In genomic region chr22:42685941-42686666, GRCh38 we compare ENCODE assay signal across 11 cellular contexts. TPM values are rescaled to one million over a fixed set of nuclear protein-coding genes. Genes with fewer than 3 reads are reported as not detected.
DNase-seq lines count a peak whose midpoint lies in the region; ATAC-seq, FAIRE-seq and TF ChIP-seq lines count a peak whose summit lies in the region.
"Had no signal": no experiment of that assay in that cellular context is flagged by ENCODE, and none has a peak within 500 bp of the region (broad histone marks: within the 10 kb centered on the region; RNA-seq: fewer than 3 reads in every experiment).

No MANE protein-coding gene starts in this region.

- H3F3A ChIP-seq in GM23338 (replicated peaks; ENCODE audit: low read depth) (no peaks in the 10 kb centered on the region), PC-9 (ENCODE audit: insufficient read depth, low read depth) (peaks cover 23% of the 10 kb centered on the region)

- no peak overlapping the region for H3K9ac ChIP-seq in endodermal cell (ENCODE audit: extremely low read depth, low read length, poor library complexity, severe bottlenecking)

- H2AFZ ChIP-seq in GM23338 (no peak overlapping the region), PC-9 (no peak overlapping the region)

- CTCF ChIA-PET in PC-9 (lab: Charles Lee), result no interaction called here

- DNase-seq in GM23338 (ENCODE audit: low spot score) (peak; percentile 18), PC-9 (peak in 1 of 2 experiments; percentile 58), heart right ventricle (peak; percentile 81 to 85), small intestine (peak; percentile 26), endodermal cell (no peak)
- no peak for DNase-seq in stimulated activated CD4-positive, alpha-beta T cell treated with anti-CD3 and anti-CD28 coated beads, Interleukin-4, amount 100 ng/mL, for 24 hours
- DNase-seq in activated T-cell treated with anti-CD3 and anti-CD28 coated beads, Interleukin-2, amount 50 U/mL, for 1 hour, result no peak
- DNase-seq: cortex of kidney, DMS53 had no signal

- H3K9me2 ChIP-seq in GM23338 (ENCODE audit: insufficient read depth) (no peaks in the 10 kb centered on the region), PC-9 (ENCODE audit: insufficient read depth) (no peaks in the 10 kb centered on the region)

- H3K27ac ChIP-seq in GM23338 (ENCODE audit: low read depth) (no peak overlapping the region), PC-9 (no peak overlapping the region), heart right ventricle (peak overlapping the region; percentile 71 to 96 (median 92)), small intestine (ENCODE audit: low read depth in 1 of 2, low read length in 1 of 2) (peak overlapping the region in 1 of 2 donors; percentile 2), endodermal cell (ENCODE audit: low read depth, low read length) (no peak overlapping the region)

- POLR2A ChIA-PET in PC-9 (lab: Charles Lee; ENCODE audit: unreplicated experiment), result interaction anchor here (0.5 to 0.6 kb wide), 2 partner anchors 68 to 327 kb away, joined by 3 to 8 read pairs; no protein-coding TSS in a partner anchor

- no peak for TF ChIP-seq CTCF in GM23338 (conservative IDR thresholded peaks at IDR 0.05; ENCODE audit: low read depth in 2 of 2)
- TF ChIP-seq CTCF in PC-9 (conservative IDR thresholded peaks at IDR 0.05), result no peak
- peak in 4 of 9 donors; percentile 7 to 46 (median 42) for TF ChIP-seq CTCF in heart right ventricle (IDR thresholded peaks at IDR 0.05)
- TF ChIP-seq CTCF in endodermal cell (conservative IDR thresholded peaks at IDR 0.05), result no peak

- H3K36me3 ChIP-seq in GM23338 (ENCODE audit: insufficient read depth) (no peaks in the 10 kb centered on the region; the same call in 1 of the 2 replicates), PC-9 (ENCODE audit: low read depth) (no peaks in the 10 kb centered on the region), heart right ventricle (peaks cover 0 to 17% (median 0%) of the 10 kb centered on the region in 9 donors), small intestine (ENCODE audit: control insufficient read depth in 2 of 2, insufficient read depth in 2 of 2, low read length in 2 of 2) (no peaks in the 10 kb centered on the region), endodermal cell (ENCODE audit: control insufficient read depth, insufficient read depth, low read length) (no peaks in the 10 kb centered on the region)

- no peaks in the 10 kb centered on the region for H3K79me2 ChIP-seq in GM23338 (replicated peaks; ENCODE audit: insufficient read depth)
- H3K79me2 ChIP-seq in PC-9 (ENCODE audit: low read depth), result no peaks in the 10 kb centered on the region

- 19 to 26% methylated on average over 5 of the region's 5 CpGs for WGBS in heart right ventricle, 2 donors
- 24 to 28% (median 26%) methylated on average over 5 of the region's 5 CpGs for WGBS in small intestine, 3 donors
- WGBS in endodermal cell (ENCODE audit: insufficient coverage in 1 of 2, insufficient read length in 1 of 2), 2 experiments, result 71 to 81% methylated on average over 3 to 5 of the region's 5 CpGs

- H3K4me1 Mint-ChIP-seq in GM23338, result peaks cover 14% of the 10 kb centered on the region
- H3K4me1 Mint-ChIP-seq in endodermal cell, result peaks cover 9% of the 10 kb centered on the region
- H3K4me1 Mint-ChIP-seq: activated T-helper 17 cell treated with anti-CD3 and anti-CD28 coated beads, Interleukin-2, amount 50 U/mL, for 72 hours had no signal

- intact Hi-C loops in PC-9 (cut with micrococcal nuclease; ENCODE audit: unreplicated experiment), result loop anchor here (5.0 kb wide), 1 partner anchor 56 kb away; no protein-coding TSS in a partner anchor
- intact Hi-C loops in heart right ventricle (cut with DNase I), result no loop called here

- H3K4me1 ChIP-seq in GM23338 (ENCODE audit: insufficient read depth) (peaks cover 8% of the 10 kb centered on the region), PC-9 (replicated peaks; ENCODE audit: insufficient read depth) (peaks cover 42% of the 10 kb centered on the region), heart right ventricle (peaks cover 69 to 100% (median 91%) of the 10 kb centered on the region in 9 donors), small intestine (ENCODE audit: control insufficient read depth in 2 of 2, insufficient read depth in 1 of 2, low read depth in 1 of 2, low read length in 1 of 2) (peaks cover 4 to 11% of the 10 kb centered on the region in 2 donors), endodermal cell (ENCODE audit: control insufficient read depth, insufficient read depth, low read length) (peaks cover 9% of the 10 kb centered on the region)

- H3K27me3 Mint-ChIP-seq in GM23338 (ENCODE audit: insufficient read depth, low read depth, poor library complexity) (peaks cover 5% of the 10 kb centered on the region), endodermal cell (ENCODE audit: insufficient read depth) (peaks cover 8% of the 10 kb centered on the region)
- H3K27me3 Mint-ChIP-seq: activated T-helper 17 cell treated with anti-CD3 and anti-CD28 coated beads, Interleukin-2, amount 50 U/mL, for 72 hours had no signal

- no peak overlapping the region for H3K4me3 ChIP-seq in GM23338
- H3K4me3 ChIP-seq in PC-9, result no peak overlapping the region
- H3K4me3 ChIP-seq in heart right ventricle, result no peak overlapping the region
- H3K4me3 ChIP-seq in small intestine (ENCODE audit: low read depth in 1 of 2, low read length in 2 of 2), result no peak overlapping the region
- no peak overlapping the region for H3K4me3 ChIP-seq in endodermal cell (ENCODE audit: low read length)

- no peaks in the 10 kb centered on the region for H4K20me1 ChIP-seq in GM23338 (replicated peaks; ENCODE audit: insufficient read depth)
- H4K20me1 ChIP-seq in PC-9 (ENCODE audit: insufficient read depth), result no peaks in the 10 kb centered on the region

- BruUV-seq in PC-9 (replicated peaks; lab: Mats Ljungman, UMichigan), result no TSS peak

- H3K4me3 Mint-ChIP-seq in GM23338 (no peak overlapping the region), endodermal cell (no peak overlapping the region)
- H3K4me3 Mint-ChIP-seq: activated T-helper 17 cell treated with anti-CD3 and anti-CD28 coated beads, Interleukin-2, amount 50 U/mL, for 72 hours had no signal

- H3K36me3 Mint-ChIP-seq in GM23338 (ENCODE audit: low read depth), result no peaks in the 10 kb centered on the region
- H3K36me3 Mint-ChIP-seq in endodermal cell (ENCODE audit: low read depth), result no peaks in the 10 kb centered on the region

- H3K27me3 ChIP-seq in GM23338 (ENCODE audit: insufficient read depth), result no peaks in the 10 kb centered on the region
- H3K27me3 ChIP-seq in PC-9 (ENCODE audit: insufficient read depth, low read depth), result no peaks in the 10 kb centered on the region
- no peaks in the 10 kb centered on the region for H3K27me3 ChIP-seq in heart right ventricle
- H3K27me3 ChIP-seq in small intestine (ENCODE audit: control insufficient read depth in 2 of 2, insufficient read depth in 2 of 2, low read length in 2 of 2), result no peaks in the 10 kb centered on the region
- H3K27me3 ChIP-seq in endodermal cell (ENCODE audit: control insufficient read depth, insufficient read depth, low read length, poor library complexity, severe bottlenecking), result no peaks in the 10 kb centered on the region

- H3K27ac Mint-ChIP-seq in GM23338 (no peak overlapping the region), endodermal cell (no peak overlapping the region)
- H3K27ac Mint-ChIP-seq: activated T-helper 17 cell treated with anti-CD3 and anti-CD28 coated beads, Interleukin-2, amount 50 U/mL, for 72 hours had no signal

- FAIRE-seq in small intestine (lab: Jason Lieb, UNC), result no peak

- no peaks in the 10 kb centered on the region for H3K9me3 Mint-ChIP-seq in GM23338
- H3K9me3 Mint-ChIP-seq in endodermal cell, result no peaks in the 10 kb centered on the region
- H3K9me3 Mint-ChIP-seq: activated T-helper 17 cell treated with anti-CD3 and anti-CD28 coated beads, Interleukin-2, amount 50 U/mL, for 72 hours had no signal

- H3K4me2 ChIP-seq in GM23338 (no peak overlapping the region), PC-9 (peak overlapping the region; percentile 7; the same call in 1 of the 2 replicates)

- ATAC-seq in GM23338 (peak; percentile 33), heart right ventricle (peak; percentile 18 to 72 (median 53)), GM19324 (IDR thresholded peaks at IDR 0.05; ENCODE audit: low FRiP score, unreplicated experiment) (no peak)
- ATAC-seq: activated T-helper 17 cell treated with anti-CD3 and anti-CD28 coated beads, Interleukin-2, amount 50 U/mL, for 72 hours had no signal

- no peaks in the 10 kb centered on the region for H3K9me3 ChIP-seq in PC-9 (ENCODE audit: insufficient read depth, low read depth)
- H3K9me3 ChIP-seq in heart right ventricle, result no peaks in the 10 kb centered on the region
- H3K9me3 ChIP-seq in small intestine (ENCODE audit: control insufficient read depth, low read depth), result no peaks in the 10 kb centered on the region
- H3K9me3 ChIP-seq in endodermal cell (ENCODE audit: control insufficient read depth, low read length), result no peaks in the 10 kb centered on the region

TF ChIP-seq in GM23338, 12 proteins besides CTCF, POLR2A, EP300 and RAD21 (continues in another document):
- TF ChIP-seq NANOG (IDR thresholded peaks at IDR 0.05; ENCODE audit: borderline replicate concordance), result no peak

RNA-seq across cellular contexts. Expression of gene A4GALT, which starts 34.6 kb away (rescaled TPM):
- 12.7 and 16.2 TPM in 2 replicates for total RNA-seq in GM23338 (2014; rRNA removed; shearing (Covaris generic))
- polyA plus RNA-seq in GM23338 (2016; fragmentation: Nextera tagmentation; extraction: Ambion mirVana), result 7.0 and 8.9 TPM in 2 replicates
- 17.1 and 19.3 TPM in 2 replicates for total RNA-seq in PC-9 (2021)
- 100 to 1,000 TPM in 2 of 10 donors, 10 to 100 TPM in 8; 61.4 to 123 (median 80.6) TPM for total RNA-seq in heart right ventricle
- polyA plus RNA-seq in heart right ventricle, result 100 to 1,000 TPM in 1 of 2 donors, 10 to 100 TPM in 1; 95.0 to 167 TPM
- 10 to 100 TPM in 1 of 3 donors, 1 to 10 TPM in 2; 1.1 to 23.0 (median 3.2) TPM for polyA plus RNA-seq in small intestine
- total RNA-seq in endodermal cell, result 1 to 10 TPM; 5.3 to 7.7 TPM
- 2.0 TPM for polyA plus RNA-seq in endodermal cell (2013, experiment 1 of 2)
- 1.7 TPM for polyA plus RNA-seq in endodermal cell (2013, experiment 2 of 2)

RNA-seq across cellular contexts. Expression of gene CYB5R3, which starts 36.9 kb away (rescaled TPM):
- 66.4 and 76.2 TPM in 2 replicates for total RNA-seq in GM23338 (2014; rRNA removed; shearing (Covaris generic))
- polyA plus RNA-seq in GM23338 (2016; fragmentation: Nextera tagmentation; extraction: Ambion mirVana) (66.8 and 76.9 TPM in 2 replicates), heart right ventricle (100 to 1,000 TPM in 1 of 2 donors, 10 to 100 TPM in 1; 91.9 to 303 TPM), small intestine (100 to 1,000 TPM in 2 of 3 donors, 10 to 100 TPM in 1; 70.0 to 136 (median 101) TPM)
- total RNA-seq in PC-9 (2021) (97.6 and 106 TPM in 2 replicates), heart right ventricle (100 to 1,000 TPM; 261 to 633 (median 312) TPM), endodermal cell (10 to 100 TPM; 89.5 to 92.4 TPM)
- 120 TPM for polyA plus RNA-seq in endodermal cell (2013, experiment 1 of 2)
- 109 TPM for polyA plus RNA-seq in endodermal cell (2013, experiment 2 of 2)

RNA-seq across cellular contexts. Expression of gene ATP5MGL, which starts 45.7 kb away (rescaled TPM):
- not detected in 2 replicates for total RNA-seq in GM23338 (2014; rRNA removed; shearing (Covaris generic))
- polyA plus RNA-seq in GM23338 (2016; fragmentation: Nextera tagmentation; extraction: Ambion mirVana), result 0.30 and 0.53 TPM in 2 replicates
- total RNA-seq in PC-9 (2021), result 0.79 and 1.1 TPM in 2 replicates
- total RNA-seq in heart right ventricle, result 1 to 10 TPM in 1 of 10 donors, under 1 TPM in 9; 0.32 to 1.2 (median 0.50) TPM
- not detected for polyA plus RNA-seq in heart right ventricle
- under 1 TPM in 1 of 3 donors, not detected in 2; 0.10 TPM for polyA plus RNA-seq in small intestine
- 1 to 10 TPM in 1 of 2 donors, under 1 TPM in 1; 0.46 to 1.8 TPM for total RNA-seq in endodermal cell
- not detected for polyA plus RNA-seq in endodermal cell (2013, experiment 1 of 2)
- 0.62 TPM for polyA plus RNA-seq in endodermal cell (2013, experiment 2 of 2)

Comparison
In these comparisons a context has a peak if more than half of its experiments do, and no peak if none do; other contexts are left out.
1. DNase-seq: peak in GM23338 (single experiment), heart right ventricle (2 of 2) and small intestine (single experiment); none in stimulated activated CD4-positive, alpha-beta T cell treated with anti-CD3 and anti-CD28 coated beads, Interleukin-4, amount 100 ng/mL, for 24 hours (single experiment), endodermal cell (single experiment) and activated T-cell treated with anti-CD3 and anti-CD28 coated beads, Interleukin-2, amount 50 U/mL, for 1 hour (single experiment).
2. H3K27ac ChIP-seq: peak in heart right ventricle (10 of 10); none in GM23338 (single experiment), PC-9 (single experiment) and endodermal cell (single experiment).